8 cellular contexts compared by ENCODE assay signal in the genomic region with DNA sequence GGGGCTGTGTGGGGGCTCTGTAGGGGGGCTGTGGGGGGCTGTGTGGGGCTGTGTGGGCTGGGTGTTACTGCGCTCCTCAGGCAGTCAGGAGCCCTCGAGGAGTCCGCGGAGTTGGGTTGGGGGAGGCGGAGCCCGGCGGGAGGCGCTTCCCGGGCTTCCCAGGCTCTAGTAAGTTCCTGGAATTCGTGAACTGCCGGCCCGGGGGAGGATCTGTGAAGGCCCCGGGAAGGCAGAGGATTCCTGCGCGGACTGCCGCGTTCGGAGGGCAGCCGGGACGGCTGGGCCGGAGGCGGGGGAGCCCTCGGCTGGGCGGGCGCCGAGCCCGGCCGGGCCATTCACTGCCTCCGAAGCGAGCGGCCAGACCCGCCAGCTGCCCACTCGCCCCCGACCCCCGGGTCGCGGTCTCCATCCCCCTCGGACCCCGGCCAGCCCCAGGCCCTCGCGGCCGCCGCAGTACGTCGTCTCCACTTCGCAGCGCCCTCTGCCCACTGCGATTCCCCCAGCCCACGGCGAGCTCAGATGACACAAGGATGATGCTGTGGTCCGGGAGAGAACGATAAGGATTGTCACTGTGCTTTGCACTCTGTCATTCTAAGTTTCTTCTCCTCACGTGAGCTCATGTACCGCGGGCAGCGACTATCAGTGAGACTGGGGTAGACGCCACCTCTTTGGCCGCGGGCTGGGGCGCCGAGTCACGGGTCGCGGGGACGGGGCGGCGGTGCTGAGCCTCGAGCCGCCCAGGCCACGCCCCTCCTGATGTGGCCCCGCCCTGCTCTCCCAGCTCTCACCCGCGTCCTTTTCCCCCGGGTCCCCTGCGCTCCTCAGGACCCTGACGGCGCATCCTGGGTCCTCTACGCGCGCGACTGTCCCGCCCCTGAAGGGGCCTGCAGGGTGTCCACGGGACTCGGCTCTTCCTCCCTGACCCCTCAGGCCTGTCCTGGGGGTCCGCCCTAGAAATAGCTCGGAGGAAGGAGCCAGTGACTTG.
DNase-seq lines count a peak whose midpoint lies in the region; ATAC-seq and TF ChIP-seq lines count a peak whose summit lies in the region.

No MANE protein-coding gene starts in this region.

- 1% methylated on average over 80 to 86 of the region's 86 CpGs for WGBS in heart right ventricle, 2 donors

- H3K4me1 ChIP-seq in CD4-positive, CD25-positive, alpha-beta regulatory T cell (ENCODE audit: control insufficient read depth, insufficient read depth, low read length, poor library complexity, severe bottlenecking), result peaks cover 29% of the 10 kb centered on the region
- peaks cover 0 to 39% (median 28%) of the 10 kb centered on the region in 9 donors for H3K4me1 ChIP-seq in heart right ventricle
- H3K4me1 ChIP-seq in upper lobe of right lung, result peaks cover 15% of the 10 kb centered on the region

- peaks cover 7% of the 10 kb centered on the region for H3K27me3 Mint-ChIP-seq in CD4-positive, CD25-positive, alpha-beta regulatory T cell
- H3K27me3 Mint-ChIP-seq in activated naive CD8-positive, alpha-beta T cell treated with anti-CD3 and anti-CD28 coated beads, Interleukin-2, amount 10 ng/mL, durations not matched to agents 7 days and 5 days, result no peaks in the 10 kb centered on the region

- H3K4me3 ChIP-seq in CD4-positive, CD25-positive, alpha-beta regulatory T cell (ENCODE audit: low read depth, low read length), result peak overlapping the region; percentile 69
- peak overlapping the region; percentile 63 for H3K4me3 ChIP-seq in SU-DHL-6 (ENCODE audit: insufficient read depth, low read length, poor library complexity, severe bottlenecking)
- peak overlapping the region; percentile 51 to 74 (median 68) for H3K4me3 ChIP-seq in heart right ventricle
- H3K4me3 ChIP-seq in upper lobe of right lung, result peak overlapping the region; percentile 82

- ATAC-seq in CD4-positive, CD25-positive, alpha-beta regulatory T cell (ENCODE audit: low read depth in 2 of 2), result peak; percentile 84 to 85
- ATAC-seq in GM19438 (IDR thresholded peaks at IDR 0.05; ENCODE audit: low read depth, unreplicated experiment), result peak; percentile 87
- ATAC-seq in HG03521 (IDR thresholded peaks at IDR 0.05; ENCODE audit: unreplicated experiment), result peak; percentile 87
- peak; percentile 80 for ATAC-seq in activated naive CD8-positive, alpha-beta T cell treated with anti-CD3 and anti-CD28 coated beads, Interleukin-2, amount 10 ng/mL, durations not matched to agents 7 days and 5 days (ENCODE audit: low read depth)
- peak; percentile 79 to 87 (median 84) for ATAC-seq in heart right ventricle
- ATAC-seq in upper lobe of right lung, result peak; percentile 86

- H3K27ac Mint-ChIP-seq in CD4-positive, CD25-positive, alpha-beta regulatory T cell, result peak overlapping the region; percentile 63 to 89 (median 77)
- H3K27ac Mint-ChIP-seq in activated naive CD8-positive, alpha-beta T cell treated with anti-CD3 and anti-CD28 coated beads, Interleukin-2, amount 10 ng/mL, durations not matched to agents 7 days and 5 days, result peak overlapping the region; percentile 92

- intact Hi-C loops in heart right ventricle (cut with DNase I), result loop anchor here in 9 of 10 donors (1.0 to 10.0 kb wide), 9 partner anchors 40 to 177 kb away; partner anchors contain the start of gene KLF13 (in 6 of the 9)
- intact Hi-C loops in posterior vena cava (cut with DNase I), result loop anchor here in 1 of 2 donors (5.0 kb wide), 1 partner anchor 65 kb away; the partner anchor contains the start of gene KLF13
- intact Hi-C loops in upper lobe of right lung (cut with DNase I), result no loop called here

- DNase-seq in CD4-positive, CD25-positive, alpha-beta regulatory T cell, result peak; percentile 74 to 76 (median 75)
- DNase-seq in activated naive CD8-positive, alpha-beta T cell treated with anti-CD3 and anti-CD28 coated beads, Interleukin-2, amount 10 ng/mL, durations not matched to agents 7 days and 5 days, result peak; percentile 93
- DNase-seq in heart right ventricle (peak; percentile 87 to 92), posterior vena cava (ENCODE audit: low spot score) (peak; percentile 96), upper lobe of right lung (peak; percentile 95)

- no peaks in the 10 kb centered on the region for H3K27me3 ChIP-seq in CD4-positive, CD25-positive, alpha-beta regulatory T cell (ENCODE audit: control insufficient read depth, insufficient read depth, low read length)
- H3K27me3 ChIP-seq in SU-DHL-6 (ENCODE audit: low read length) (no peaks in the 10 kb centered on the region), heart right ventricle (peaks cover 0 to 11% (median 0%) of the 10 kb centered on the region in 7 donors), upper lobe of right lung (no peaks in the 10 kb centered on the region)

- H3K36me3 ChIP-seq in CD4-positive, CD25-positive, alpha-beta regulatory T cell (ENCODE audit: control insufficient read depth, insufficient read depth, low read length), result no peaks in the 10 kb centered on the region
- H3K36me3 ChIP-seq in SU-DHL-6 (ENCODE audit: low read length), result no peaks in the 10 kb centered on the region
- H3K36me3 ChIP-seq in heart right ventricle, result no peaks in the 10 kb centered on the region
- H3K36me3 ChIP-seq in upper lobe of right lung, result no peaks in the 10 kb centered on the region

- H3K27ac ChIP-seq in CD4-positive, CD25-positive, alpha-beta regulatory T cell (ENCODE audit: insufficient read depth, low read length, poor library complexity, severe bottlenecking), result peak overlapping the region; percentile 47
- no peak overlapping the region for H3K27ac ChIP-seq in SU-DHL-6 (ENCODE audit: low read depth, low read length)
- peak overlapping the region; percentile 89 to 99 (median 98) for H3K27ac ChIP-seq in heart right ventricle
- peak overlapping the region; percentile 95 for H3K27ac ChIP-seq in upper lobe of right lung

- peak overlapping the region; percentile 86 to 95 (median 92) for H3K4me3 Mint-ChIP-seq in CD4-positive, CD25-positive, alpha-beta regulatory T cell
- peak overlapping the region; percentile 93 for H3K4me3 Mint-ChIP-seq in activated naive CD8-positive, alpha-beta T cell treated with anti-CD3 and anti-CD28 coated beads, Interleukin-2, amount 10 ng/mL, durations not matched to agents 7 days and 5 days

- H2AFZ ChIP-seq in SU-DHL-6 (ENCODE audit: low read depth, low read length, severe bottlenecking), result peak overlapping the region; percentile 84

- no peaks in the 10 kb centered on the region; the same call in 1 of the 2 replicates for H3F3A ChIP-seq in SU-DHL-6 (ENCODE audit: insufficient read depth)

- H3K36me3 Mint-ChIP-seq in CD4-positive, CD25-positive, alpha-beta regulatory T cell, result no peaks in the 10 kb centered on the region
- peaks cover 12% of the 10 kb centered on the region for H3K36me3 Mint-ChIP-seq in activated naive CD8-positive, alpha-beta T cell treated with anti-CD3 and anti-CD28 coated beads, Interleukin-2, amount 10 ng/mL, durations not matched to agents 7 days and 5 days

- H3K4me1 Mint-ChIP-seq in CD4-positive, CD25-positive, alpha-beta regulatory T cell, result peaks cover 6 to 41% (median 26%) of the 10 kb centered on the region in 4 donors
- H3K4me1 Mint-ChIP-seq in activated naive CD8-positive, alpha-beta T cell treated with anti-CD3 and anti-CD28 coated beads, Interleukin-2, amount 10 ng/mL, durations not matched to agents 7 days and 5 days, result peaks cover 37% of the 10 kb centered on the region

- peaks cover 0 to 4% (median 0%) of the 10 kb centered on the region in 7 donors for H3K9me3 Mint-ChIP-seq in CD4-positive, CD25-positive, alpha-beta regulatory T cell
- H3K9me3 Mint-ChIP-seq in activated naive CD8-positive, alpha-beta T cell treated with anti-CD3 and anti-CD28 coated beads, Interleukin-2, amount 10 ng/mL, durations not matched to agents 7 days and 5 days, result peaks cover 3% of the 10 kb centered on the region

- H3K4me2 ChIP-seq in SU-DHL-6 (ENCODE audit: low read depth, low read length, poor library complexity, severe bottlenecking), result peak overlapping the region; percentile 89

- H3K79me2 ChIP-seq in SU-DHL-6 (ENCODE audit: insufficient read depth, low read length), result no peaks in the 10 kb centered on the region

- TF ChIP-seq CTCF in SU-DHL-6 (IDR thresholded peaks at IDR 0.05; ENCODE audit: insufficient read depth, low read length, poor library complexity, severe bottlenecking) (no peak), heart right ventricle (IDR thresholded peaks at IDR 0.05) (no peak), upper lobe of right lung (IDR thresholded peaks at IDR 0.05) (no peak)

- H3K9ac ChIP-seq in SU-DHL-6 (ENCODE audit: low read length), result peak overlapping the region; percentile 37; the same call in 1 of the 2 replicates

- no peaks in the 10 kb centered on the region for H3K9me3 ChIP-seq in CD4-positive, CD25-positive, alpha-beta regulatory T cell (ENCODE audit: control insufficient read depth in 2 of 2, low read length in 2 of 2)
- H3K9me3 ChIP-seq in SU-DHL-6 (ENCODE audit: insufficient read depth, low read length) (no peaks in the 10 kb centered on the region), heart right ventricle (peaks cover 0 to 14% (median 0%) of the 10 kb centered on the region in 11 donors), upper lobe of right lung (no peaks in the 10 kb centered on the region)

- no peaks in the 10 kb centered on the region for H4K20me1 ChIP-seq in SU-DHL-6 (ENCODE audit: low read depth, low read length)

- POLR2A ChIA-PET in activated naive CD8-positive, alpha-beta T cell treated with anti-CD3 and anti-CD28 coated beads, Interleukin-2, amount 10 ng/mL, durations not matched to agents 7 days and 5 days (lab: Charles Lee), result interaction anchor here (0.8 to 3.2 kb wide), 20 partner anchors 9 to 81 kb away, joined by 3 to 76 read pairs (median 6); partner anchors contain the start of gene KLF13

- no peaks in the 10 kb centered on the region for H3K9me2 ChIP-seq in SU-DHL-6 (replicated peaks; ENCODE audit: insufficient read depth, low read length)
